13 cellular contexts compared by ENCODE assay signal in the genomic region with DNA sequence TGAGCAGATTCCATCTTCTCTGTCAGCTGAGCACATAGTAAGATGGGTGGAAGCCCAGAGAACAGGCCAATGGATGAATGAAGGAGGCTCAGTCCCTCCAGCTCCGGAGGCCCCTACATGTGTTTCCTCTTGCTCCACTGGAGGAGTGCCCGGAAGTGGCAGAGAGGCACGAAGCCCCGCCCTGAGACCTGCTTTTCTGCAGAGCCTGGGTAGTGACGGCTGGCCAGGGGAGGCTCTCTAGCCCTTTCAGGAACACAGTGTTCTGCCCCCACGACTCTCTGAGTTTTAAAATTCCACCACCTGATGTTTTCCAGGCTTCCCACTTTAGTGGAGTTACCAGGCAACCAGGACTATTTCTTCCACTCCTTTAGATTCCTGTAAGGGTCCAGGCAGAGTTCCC.
DNase-seq lines count a peak whose midpoint lies in the region; ATAC-seq and TF ChIP-seq lines count a peak whose summit lies in the region.
"Had no signal": no experiment of that assay in that cellular context is flagged by ENCODE, and none has a peak within 500 bp of the region (broad histone marks: within the 10 kb centered on the region; RNA-seq: fewer than 3 reads in every experiment).

No MANE protein-coding gene starts in this region.

- H3K27me3 ChIP-seq in MM.1S (replicated peaks; ENCODE audit: insufficient read depth, low read length) (peaks cover 25% of the 10 kb centered on the region; the same call in 1 of the 2 replicates), ascending aorta (peaks cover 5% of the 10 kb centered on the region)

- ATAC-seq in mucosa of descending colon (peak; percentile 63), HG03196 (IDR thresholded peaks at IDR 0.05; ENCODE audit: unreplicated experiment) (no peak)
- ATAC-seq: gastroesophageal sphincter had no signal

- H4K20me1 ChIP-seq in MM.1S (ENCODE audit: insufficient read depth, low read length) = no peaks in the 10 kb centered on the region

- no peak overlapping the region for H3K4me3 ChIP-seq in MM.1S (ENCODE audit: low read length)
- no peak overlapping the region for H3K4me3 ChIP-seq in mucosa of descending colon
- H3K4me3 ChIP-seq in ascending aorta = no peak overlapping the region
- H3K4me3 ChIP-seq: gastroesophageal sphincter had no signal

- H3K9me3 ChIP-seq in MM.1S (replicated peaks; ENCODE audit: insufficient read depth, low read length) = no peaks in the 10 kb centered on the region
- H3K9me3 ChIP-seq in mucosa of descending colon = no peaks in the 10 kb centered on the region
- no peaks in the 10 kb centered on the region for H3K9me3 ChIP-seq in ascending aorta
- H3K9me3 ChIP-seq: gastroesophageal sphincter had no signal

- H3K27ac ChIP-seq in MM.1S (ENCODE audit: low read length) (no peak overlapping the region), ascending aorta (no peak overlapping the region)
- H3K27ac ChIP-seq: gastroesophageal sphincter had no signal

- peak overlapping the region; percentile 41; the same call in 1 of the 2 replicates for H3K4me2 ChIP-seq in MM.1S (ENCODE audit: low read depth, low read length)

- intact Hi-C loops in mucosa of descending colon (cut with DNase I, micrococcal nuclease) = no loop called here
- intact Hi-C loops in ascending aorta (cut with DNase I) = no loop called here

- no peak overlapping the region for H3K9ac ChIP-seq in MM.1S (ENCODE audit: low read length)

- DNase-seq in GF-D8 (lab: John Stamatoyannopoulos, UW) (peak; percentile 27), MM.1S (no peak), anterior cingulate cortex (lab: John Stamatoyannopoulos, UW) (peak in 53 of 58 donors; percentile 4 to 90 (median 60)), mucosa of descending colon (peak in 1 of 3 donors; percentile 12), ascending aorta (ENCODE audit: low spot score in 2 of 2) (no peak), NCI-H2196 treated with DMSO at 0.1 percent for 48 hours (lab: John Stamatoyannopoulos, UW; ENCODE audit: unreplicated experiment) (no peak)
- no peak for DNase-seq in NK-92 treated with Interleukin-12 subunit alpha and Interleukin-12 subunit beta, amount 100 ng/mL, for 24 hours (lab: John Stamatoyannopoulos, UW)
- DNase-seq: activated T-cell treated with anti-CD3 and anti-CD28 coated beads, Interleukin-2, amount 50 U/mL, for 1 hour; cerebellar nuclear complex; NCI-H2171; stimulated activated naive CD4-positive, alpha-beta T cell treated with Interleukin-2 at 50 U/mL for 16 hours had no signal

- H3F3A ChIP-seq in MM.1S (ENCODE audit: insufficient read depth, low read length) = no peaks in the 10 kb centered on the region

- no peak for TF ChIP-seq CTCF in MM.1S (IDR thresholded peaks at IDR 0.05; ENCODE audit: low read length)
- no peak for TF ChIP-seq CTCF in mucosa of descending colon (IDR thresholded peaks at IDR 0.05)
- no peak for TF ChIP-seq CTCF in ascending aorta (IDR thresholded peaks at IDR 0.05)

- no peaks in the 10 kb centered on the region for H3K9me2 ChIP-seq in MM.1S (replicated peaks; ENCODE audit: insufficient read depth, low read length)

- peak overlapping the region; percentile 61; the same call in 1 of the 2 replicates for H2AFZ ChIP-seq in MM.1S (ENCODE audit: low read length)

- no peaks in the 10 kb centered on the region for H3K36me3 ChIP-seq in MM.1S (replicated peaks; ENCODE audit: insufficient read depth, low read length)
- no peaks in the 10 kb centered on the region for H3K36me3 ChIP-seq in mucosa of descending colon (ENCODE audit: low read depth)
- H3K36me3 ChIP-seq in ascending aorta = no peaks in the 10 kb centered on the region
- H3K36me3 ChIP-seq: gastroesophageal sphincter had no signal

- H3K4me1 ChIP-seq in MM.1S (ENCODE audit: low read length) (no peaks in the 10 kb centered on the region), mucosa of descending colon (ENCODE audit: low read depth) (no peaks in the 10 kb centered on the region), ascending aorta (no peaks in the 10 kb centered on the region)
- H3K4me1 ChIP-seq: gastroesophageal sphincter had no signal

- H3K79me2 ChIP-seq in MM.1S (ENCODE audit: low read length) = no peaks in the 10 kb centered on the region

Comparison
In these comparisons a context has a peak if more than half of its experiments do, and no peak if none do; other contexts are left out.
1. DNase-seq: peak in GF-D8 (single experiment) and anterior cingulate cortex (53 of 58); none in MM.1S (single experiment), ascending aorta (0 of 2), NCI-H2196 treated with DMSO at 0.1 percent for 48 hours (single experiment) and NK-92 treated with Interleukin-12 subunit alpha and Interleukin-12 subunit beta, amount 100 ng/mL, for 24 hours (single experiment).